Comparison of ENCODE assay signal across 8 cellular contexts in genomic region chr10:3668276-3668960, GRCh38.
DNase-seq lines count a peak whose midpoint lies in the region; ATAC-seq and TF ChIP-seq lines count a peak whose summit lies in the region.

No MANE protein-coding gene starts in this region.

- 27 to 37% methylated on average over 21 of the region's 21 CpGs for WGBS in thyroid gland, 2 donors

- H3K9ac ChIP-seq in colonic mucosa (ENCODE audit: low read depth in 2 of 2, low read length in 2 of 2) = no peak overlapping the region

- H3K27me3 ChIP-seq in H7 (ENCODE audit: control insufficient read depth, insufficient read depth, low read length) (no peaks in the 10 kb centered on the region), colonic mucosa (no peaks in the 10 kb centered on the region), thyroid gland (no peaks in the 10 kb centered on the region), gastrocnemius medialis (no peaks in the 10 kb centered on the region)

- ATAC-seq in GM21786 (IDR thresholded peaks at IDR 0.05; ENCODE audit: unreplicated experiment) (no peak), gastrocnemius medialis (no peak), GM21723 (IDR thresholded peaks at IDR 0.05; ENCODE audit: unreplicated experiment) (no peak)

- peak; percentile 84 for DNase-seq in H7
- DNase-seq in activated CD4-positive, CD25-positive, alpha-beta regulatory T cell (lab: John Stamatoyannopoulos, UW) = peak in 3 of 4 experiments; percentile 13 to 26 (median 25)
- DNase-seq in colonic mucosa = peak; percentile 40
- peak; percentile 59 for DNase-seq in mucosa of gallbladder (ENCODE audit: low spot score)
- peak; percentile 60 to 78 for DNase-seq in thyroid gland
- DNase-seq in gastrocnemius medialis = no peak

- H3K4me1 ChIP-seq in colonic mucosa = no peaks in the 10 kb centered on the region
- peaks cover 0 to 5% of the 10 kb centered on the region in 2 donors for H3K4me1 ChIP-seq in thyroid gland
- H3K4me1 ChIP-seq in gastrocnemius medialis = no peaks in the 10 kb centered on the region

- TF ChIP-seq CTCF in colonic mucosa (IDR thresholded peaks at IDR 0.05) (no peak), thyroid gland (IDR thresholded peaks at IDR 0.05) (no peak), gastrocnemius medialis (IDR thresholded peaks at IDR 0.05 in 4 of 5, conservative IDR thresholded peaks at IDR 0.05 in 1 of 5) (no peak)

- H3K9me3 ChIP-seq in colonic mucosa (no peaks in the 10 kb centered on the region), thyroid gland (no peaks in the 10 kb centered on the region), gastrocnemius medialis (no peaks in the 10 kb centered on the region)

- in situ Hi-C loops in gastrocnemius medialis (cut with MboI; ENCODE audit: low sequenced_read_pairs in 4 of 4) = no loop called here

- H3K27ac ChIP-seq in colonic mucosa (peak overlapping the region; percentile 13), thyroid gland (peak overlapping the region; percentile 21 to 77 (median 63)), gastrocnemius medialis (no peak overlapping the region)

- no peak overlapping the region for H3K4me3 ChIP-seq in H7 (ENCODE audit: insufficient read depth, low read depth, low read length)
- H3K4me3 ChIP-seq in colonic mucosa = no peak overlapping the region
- H3K4me3 ChIP-seq in thyroid gland (replicated peaks in 1 of 3) = no peak overlapping the region
- H3K4me3 ChIP-seq in gastrocnemius medialis = no peak overlapping the region

- intact Hi-C loops in colonic mucosa (cut with DNase I) = no loop called here
- intact Hi-C loops in thyroid gland (cut with DNase I) = no loop called here
- intact Hi-C loops in gastrocnemius medialis (cut with DNase I; ENCODE audit: low total_unique reads) = no loop called here

- H3K36me3 ChIP-seq in H7 (replicated peaks; ENCODE audit: control insufficient read depth, insufficient read depth, low read length) (no peaks in the 10 kb centered on the region), colonic mucosa (no peaks in the 10 kb centered on the region), thyroid gland (no peaks in the 10 kb centered on the region), gastrocnemius medialis (no peaks in the 10 kb centered on the region)

- TF ChIP-seq POLR2A in thyroid gland (IDR thresholded peaks at IDR 0.05) (peak in 1 of 2 donors; percentile 25), gastrocnemius medialis (IDR thresholded peaks at IDR 0.05) (no peak)

Comparison
In these comparisons a context has a peak if more than half of its experiments do, and no peak if none do; other contexts are left out.
1. DNase-seq: peak in H7 (single experiment), activated CD4-positive, CD25-positive, alpha-beta regulatory T cell (3 of 4), colonic mucosa (single experiment), mucosa of gallbladder (single experiment) and thyroid gland (2 of 2); none in gastrocnemius medialis (0 of 2).
2. H3K27ac ChIP-seq: peak in colonic mucosa (single experiment) and thyroid gland (3 of 3); none in gastrocnemius medialis (0 of 4).